Comparison of ENCODE assay signal across 17 cellular contexts in genomic region chr6:158004696-158005095, GRCh38. TPM values are rescaled to one million over a fixed set of nuclear protein-coding genes. Genes with fewer than 3 reads are reported as not detected.
DNase-seq lines count a peak whose midpoint lies in the region; ATAC-seq and TF ChIP-seq lines count a peak whose summit lies in the region.
"Had no signal": no experiment of that assay in that cellular context is flagged by ENCODE, and none has a peak within 500 bp of the region (broad histone marks: within the 10 kb centered on the region; RNA-seq: fewer than 3 reads in every experiment).

No MANE protein-coding gene starts in this region.

- TF ChIP-seq CTCF in VCaP (conservative IDR thresholded peaks at IDR 0.05) = no peak
- TF ChIP-seq CTCF in left ventricle myocardium inferior (IDR thresholded peaks at IDR 0.05; ENCODE audit: borderline replicate concordance) = no peak
- TF ChIP-seq CTCF in spleen (IDR thresholded peaks at IDR 0.05 in 8 of 11, conservative IDR thresholded peaks at IDR 0.05 in 3 of 11) = no peak
- no peak for TF ChIP-seq CTCF in psoas muscle (IDR thresholded peaks at IDR 0.05)

- DNase-seq in left ventricle myocardium inferior (peak; percentile 11), spleen (peak; percentile 52), psoas muscle (no peak), occipital lobe (lab: John Stamatoyannopoulos, UW) (no peak)
- DNase-seq: activated B cell treated with CpG ODN at 0.5 μM for 24 hours; anterior cingulate cortex; NCI-H1105; NCI-H2171 treated with DMSO at 0.1 percent for 48 hours; NK-92 treated with Interleukin-12 subunit alpha and Interleukin-12 subunit beta, amount 100 ng/mL, for 24 hours; stimulated activated naive CD4-positive, alpha-beta T cell had no signal

- H3K36me3 ChIP-seq in BLaER1 treated with 17β-estradiol and CSF1 and Interleukin-3, amounts not matched to agents 10 nM and 100 nM = no peaks in the 10 kb centered on the region
- H3K36me3 ChIP-seq in left ventricle myocardium inferior = no peaks in the 10 kb centered on the region
- H3K36me3 ChIP-seq in spleen = no peaks in the 10 kb centered on the region
- no peaks in the 10 kb centered on the region for H3K36me3 ChIP-seq in psoas muscle (ENCODE audit: insufficient read depth in 1 of 2, low read depth in 1 of 2)

- H4K20me1 ChIP-seq in BLaER1 treated with 17β-estradiol and CSF1 and Interleukin-3, amounts not matched to agents 10 nM and 100 nM = peaks cover 0 to 7% (median 0%) of the 10 kb centered on the region in 11 experiments; a peak in 2 of 22 replicates

- no peak overlapping the region for H3K4me3 ChIP-seq in BLaER1 treated with 17β-estradiol and CSF1 and Interleukin-3, amounts not matched to agents 10 nM and 100 nM
- H3K4me3 ChIP-seq in left ventricle myocardium inferior = no peak overlapping the region
- no peak overlapping the region for H3K4me3 ChIP-seq in spleen
- H3K4me3 ChIP-seq in psoas muscle = no peak overlapping the region
- H3K4me3 ChIP-seq: GM12878 had no signal

- intact Hi-C loops in left ventricle myocardium inferior (cut with micrococcal nuclease) = no loop called here
- intact Hi-C loops in spleen (cut with DNase I; ENCODE audit: low total_unique reads) = no loop called here
- intact Hi-C loops in psoas muscle (cut with DNase I) = no loop called here

- peak overlapping the region in 9 of 11 experiments; percentile 56 to 82 (median 65); a peak in 14 of 22 replicates for H3K4me2 ChIP-seq in BLaER1 treated with 17β-estradiol and CSF1 and Interleukin-3, amounts not matched to agents 10 nM and 100 nM

- peaks cover 34 to 46% (median 40%) of the 10 kb centered on the region in 10 experiments for H3K4me1 ChIP-seq in BLaER1 treated with 17β-estradiol and CSF1 and Interleukin-3, amounts not matched to agents 10 nM and 100 nM
- H3K4me1 ChIP-seq in left ventricle myocardium inferior (peaks cover 70% of the 10 kb centered on the region), spleen (peaks cover 11 to 65% (median 30%) of the 10 kb centered on the region in 6 donors), psoas muscle (peaks cover 22% of the 10 kb centered on the region)

- H3K27me3 ChIP-seq in BLaER1 treated with 17β-estradiol and CSF1 and Interleukin-3, amounts not matched to agents 10 nM and 100 nM = peaks cover 0 to 5% (median 0%) of the 10 kb centered on the region in 11 experiments; a peak in 1 of 22 replicates
- H3K27me3 ChIP-seq in left ventricle myocardium inferior (ENCODE audit: low read depth) = no peaks in the 10 kb centered on the region
- H3K27me3 ChIP-seq in spleen (replicated peaks in 1 of 7) = no peaks in the 10 kb centered on the region
- H3K27me3 ChIP-seq in psoas muscle (ENCODE audit: insufficient read depth in 3 of 3, low read length in 2 of 3) = no peaks in the 10 kb centered on the region

- no peak overlapping the region for H3K9ac ChIP-seq in BLaER1 treated with 17β-estradiol and CSF1 and Interleukin-3, amounts not matched to agents 10 nM and 100 nM
- H3K9ac ChIP-seq: parathyroid adenoma had no signal

- WGBS in spleen, 5 donors = 81 to 91% (median 87%) methylated on average over 14 of the region's 14 CpGs
- WGBS in psoas muscle, 3 donors = 95 to 98% (median 98%) methylated on average over 14 of the region's 14 CpGs

- ATAC-seq in psoas muscle (no peak), GM19351 (IDR thresholded peaks at IDR 0.05; ENCODE audit: unreplicated experiment) (no peak), HG03378 (IDR thresholded peaks at IDR 0.05; ENCODE audit: unreplicated experiment) (no peak)
- ATAC-seq: GM12878 had no signal

- no peak overlapping the region for H3K27ac ChIP-seq in BLaER1 treated with 17β-estradiol and CSF1 and Interleukin-3, amounts not matched to agents 10 nM and 100 nM
- peak overlapping the region; percentile 83; the same call in 1 of the 2 replicates for H3K27ac ChIP-seq in VCaP
- peak overlapping the region; percentile 89 for H3K27ac ChIP-seq in left ventricle myocardium inferior (replicated peaks)
- H3K27ac ChIP-seq in spleen = peak overlapping the region in 4 of 8 donors; percentile 31 to 70 (median 56)
- H3K27ac ChIP-seq in psoas muscle = no peak overlapping the region
- H3K27ac ChIP-seq: parathyroid adenoma, RWPE1 had no signal

- peaks cover 0 to 11% (median 5%) of the 10 kb centered on the region in 11 experiments; a peak in 3 of 22 replicates for H3K9me3 ChIP-seq in BLaER1 treated with 17β-estradiol and CSF1 and Interleukin-3, amounts not matched to agents 10 nM and 100 nM (replicated peaks in 1 of 11)
- H3K9me3 ChIP-seq in left ventricle myocardium inferior (replicated peaks) (no peaks in the 10 kb centered on the region), spleen (no peaks in the 10 kb centered on the region), psoas muscle (no peaks in the 10 kb centered on the region)

- no peak for TF ChIP-seq POLR2A in spleen (IDR thresholded peaks at IDR 0.05)

RNA-seq across cellular contexts. Expression of gene SYNJ2, which starts 23.0 kb away (rescaled TPM):
- 12.3 TPM for total RNA-seq in left ventricle myocardium inferior
- 10 to 100 TPM in 5 of 7 donors, 1 to 10 TPM in 2; 6.7 to 34.0 (median 11.9) TPM for total RNA-seq in spleen
- polyA plus RNA-seq in spleen = 1 to 10 TPM; 2.4 to 2.8 (median 2.6) TPM
- 10 to 100 TPM in 2 of 4 donors, 1 to 10 TPM in 2; 2.6 to 30.2 (median 12.4) TPM for total RNA-seq in psoas muscle
- polyA plus RNA-seq in psoas muscle = 1 to 10 TPM; 3.2 to 8.1 (median 6.1) TPM
- total RNA-seq in occipital lobe = 7.2 TPM

Comparison
In these comparisons a context has a peak if more than half of its experiments do, and no peak if none do; other contexts are left out.
1. H3K27ac ChIP-seq: peak in VCaP (single experiment) and left ventricle myocardium inferior (single experiment); none in BLaER1 treated with 17β-estradiol and CSF1 and Interleukin-3, amounts not matched to agents 10 nM and 100 nM (0 of 11) and psoas muscle (single experiment).
2. DNase-seq: peak in left ventricle myocardium inferior (single experiment) and spleen (single experiment); none in psoas muscle (0 of 2) and occipital lobe (single experiment).